In the genomic region with DNA sequence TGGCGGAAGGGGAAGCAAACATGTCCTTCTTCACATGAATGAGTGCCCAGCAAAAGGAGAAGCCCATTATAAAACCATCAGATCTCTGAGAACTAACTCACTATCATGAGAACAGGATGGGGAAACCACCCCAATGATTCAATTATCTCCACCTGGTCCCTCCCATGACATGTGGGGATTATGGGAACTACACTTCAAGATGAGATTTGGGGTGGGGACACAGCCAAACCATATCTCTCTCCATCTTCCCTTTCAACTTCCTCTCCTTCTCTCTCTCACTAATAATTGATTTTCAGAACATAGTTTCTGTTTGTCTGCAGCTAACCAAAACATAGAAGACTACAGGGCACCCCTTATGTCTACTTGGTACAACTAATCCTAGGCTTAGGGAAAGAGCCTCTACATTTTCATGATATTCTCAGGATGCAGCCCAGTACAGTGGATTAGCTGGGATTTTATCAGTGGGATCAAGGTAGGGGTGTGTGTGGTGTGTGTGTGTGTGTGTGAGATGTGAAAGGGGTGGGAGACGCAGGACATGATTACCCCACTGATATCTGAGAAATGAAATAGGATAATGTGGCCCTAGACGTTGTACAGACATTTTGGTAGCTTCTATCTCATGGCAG, we compare ENCODE assay signal across 2 cellular contexts.
A peak's percentile ranks its signal among the peaks of the same experiment; 100 is the strongest.
TF ChIP-seq lines count a peak whose summit lies in the region.

No MANE protein-coding gene starts in this region.

TF ChIP-seq in HEK293, 187 proteins besides CTCF, POLR2A, EP300 and RAD21:
- no peak for TF ChIP-seq ZNF701 (tag by site-specific recombination; IDR thresholded peaks at IDR 0.05)
- TF ChIP-seq, protein P1, sequence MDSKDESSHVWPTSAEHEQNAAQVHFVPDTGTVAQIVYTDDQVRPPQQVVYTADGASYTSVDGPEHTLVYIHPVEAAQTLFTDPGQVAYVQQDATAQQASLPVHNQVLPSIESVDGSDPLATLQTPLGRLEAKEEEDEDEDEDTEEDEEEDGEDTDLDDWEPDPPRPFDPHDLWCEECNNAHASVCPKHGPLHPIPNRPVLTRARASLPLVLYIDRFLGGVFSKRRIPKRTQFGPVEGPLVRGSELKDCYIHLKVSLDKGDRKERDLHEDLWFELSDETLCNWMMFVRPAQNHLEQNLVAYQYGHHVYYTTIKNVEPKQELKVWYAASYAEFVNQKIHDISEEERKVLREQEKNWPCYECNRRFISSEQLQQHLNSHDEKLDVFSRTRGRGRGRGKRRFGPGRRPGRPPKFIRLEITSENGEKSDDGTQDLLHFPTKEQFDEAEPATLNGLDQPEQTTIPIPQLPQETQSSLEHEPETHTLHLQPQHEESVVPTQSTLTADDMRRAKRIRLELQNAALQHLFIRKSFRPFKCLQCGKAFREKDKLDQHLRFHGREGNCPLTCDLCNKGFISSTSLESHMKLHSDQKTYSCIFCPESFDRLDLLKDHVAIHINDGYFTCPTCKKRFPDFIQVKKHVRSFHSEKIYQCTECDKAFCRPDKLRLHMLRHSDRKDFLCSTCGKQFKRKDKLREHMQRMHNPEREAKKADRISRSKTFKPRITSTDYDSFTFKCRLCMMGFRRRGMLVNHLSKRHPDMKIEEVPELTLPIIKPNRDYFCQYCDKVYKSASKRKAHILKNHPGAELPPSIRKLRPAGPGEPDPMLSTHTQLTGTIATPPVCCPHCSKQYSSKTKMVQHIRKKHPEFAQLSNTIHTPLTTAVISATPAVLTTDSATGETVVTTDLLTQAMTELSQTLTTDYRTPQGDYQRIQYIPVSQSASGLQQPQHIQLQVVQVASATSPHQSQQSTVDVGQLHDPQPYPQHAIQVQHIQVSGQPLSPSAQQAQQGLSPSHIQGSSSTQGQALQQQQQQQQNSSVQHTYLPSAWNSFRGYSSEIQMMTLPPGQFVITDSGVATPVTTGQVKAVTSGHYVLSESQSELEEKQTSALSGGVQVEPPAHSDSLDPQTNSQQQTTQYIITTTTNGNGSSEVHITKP (tag by site-specific recombination; IDR thresholded peaks at IDR 0.05) = peak; percentile 64
TF ChIP-seq in HEK293: peak in this region for 1.

TF ChIP-seq in HepG2, 621 proteins besides CTCF, POLR2A, EP300 and RAD21:
- TF ChIP-seq DPF2 (CRISPR knock-in tag; IDR thresholded peaks at IDR 0.05; ENCODE audit: borderline replicate concordance, low read depth) = no peak
- TF ChIP-seq ELF4 (CRISPR knock-in tag; IDR thresholded peaks at IDR 0.05; ENCODE audit: borderline replicate concordance) = no peak
- TF ChIP-seq, protein P2, sequence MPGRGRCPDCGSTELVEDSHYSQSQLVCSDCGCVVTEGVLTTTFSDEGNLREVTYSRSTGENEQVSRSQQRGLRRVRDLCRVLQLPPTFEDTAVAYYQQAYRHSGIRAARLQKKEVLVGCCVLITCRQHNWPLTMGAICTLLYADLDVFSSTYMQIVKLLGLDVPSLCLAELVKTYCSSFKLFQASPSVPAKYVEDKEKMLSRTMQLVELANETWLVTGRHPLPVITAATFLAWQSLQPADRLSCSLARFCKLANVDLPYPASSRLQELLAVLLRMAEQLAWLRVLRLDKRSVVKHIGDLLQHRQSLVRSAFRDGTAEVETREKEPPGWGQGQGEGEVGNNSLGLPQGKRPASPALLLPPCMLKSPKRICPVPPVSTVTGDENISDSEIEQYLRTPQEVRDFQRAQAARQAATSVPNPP (CRISPR knock-in tag; IDR thresholded peaks at IDR 0.05) = no peak
- no peak for TF ChIP-seq ZKSCAN1 (IDR thresholded peaks at IDR 0.05; ENCODE audit: low read length)
- no peak for TF ChIP-seq NCOR1 (IDR thresholded peaks at IDR 0.05; ENCODE audit: borderline replicate concordance, low read length)
- no peak for TF ChIP-seq ZNF333 (CRISPR knock-in tag; IDR thresholded peaks at IDR 0.05; ENCODE audit: borderline replicate concordance)
- TF ChIP-seq PITX1 (CRISPR knock-in tag; IDR thresholded peaks at IDR 0.05) = no peak
- TF ChIP-seq U2AF2 (IDR thresholded peaks at IDR 0.05; ENCODE audit: low read depth, low read length) = no peak
- TF ChIP-seq ZNF556 (CRISPR knock-in tag; IDR thresholded peaks at IDR 0.05; ENCODE audit: borderline replicate concordance) = no peak
- no peak for TF ChIP-seq ISX (CRISPR knock-in tag; conservative IDR thresholded peaks at IDR 0.05)
